In the genomic region with DNA sequence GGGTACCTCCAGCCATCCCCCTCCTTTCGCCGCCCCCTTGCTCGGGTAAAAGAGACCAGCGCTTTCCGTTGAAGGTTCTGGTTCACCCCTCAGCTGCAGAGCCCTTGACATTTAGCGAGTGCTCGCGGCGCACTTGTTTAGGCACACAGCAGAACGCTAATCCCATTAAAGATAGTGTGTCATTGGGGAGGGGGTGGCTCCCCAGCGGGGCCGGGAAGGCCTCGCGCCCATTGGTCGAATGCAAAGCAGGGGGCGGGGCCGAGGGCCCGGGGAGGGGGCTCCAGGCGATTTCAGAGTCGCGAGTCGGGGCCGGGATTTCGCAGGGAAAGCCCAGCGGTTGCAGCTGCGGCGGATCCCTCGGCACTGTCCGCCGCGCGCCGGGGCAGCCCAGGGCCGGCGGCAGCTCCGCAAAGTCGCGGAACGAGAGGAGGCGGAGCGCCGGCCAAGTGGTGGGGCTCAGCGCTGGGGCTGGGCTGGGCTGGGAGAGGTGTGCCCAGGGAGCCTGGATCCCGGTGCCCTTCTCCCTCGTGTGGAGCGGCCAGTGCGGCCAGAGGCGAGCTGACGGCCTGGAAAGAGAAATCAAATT, we compare ENCODE assay signal across 8 cellular contexts.
DNase-seq lines count a peak whose midpoint lies in the region; ATAC-seq and TF ChIP-seq lines count a peak whose summit lies in the region.

No MANE protein-coding gene starts in this region.

- TF ChIP-seq CTCF in lower lobe of right lung (IDR thresholded peaks at IDR 0.05) (no peak), tibial artery (IDR thresholded peaks at IDR 0.05) (no peak)

- DNase-seq in DMS79 treated with DMSO at 0.1 percent for 48 hours (lab: John Stamatoyannopoulos, UW) (peak; percentile 90), NCI-H526 (lab: John Stamatoyannopoulos, UW) (peak; percentile 44 to 89), dermis blood vessel endothelial cell (peak; percentile 59), lower lobe of right lung (no peak), tibial artery (no peak)

- ATAC-seq in lower lobe of right lung (peak; percentile 79 to 84), GM21528 (IDR thresholded peaks at IDR 0.05; ENCODE audit: low FRiP score, unreplicated experiment) (no peak), HG02870 (IDR thresholded peaks at IDR 0.05; ENCODE audit: unreplicated experiment) (no peak), GM19328 (IDR thresholded peaks at IDR 0.05; ENCODE audit: unreplicated experiment) (no peak)

- intact Hi-C loops in lower lobe of right lung (cut with DNase I) = no loop called here
- intact Hi-C loops in tibial artery (cut with DNase I; ENCODE audit: low total_unique reads) = loop anchor here (2.0 to 5.0 kb wide), 3 partner anchors 62 to 128 kb away; no protein-coding TSS in a partner anchor

- H3K9me3 ChIP-seq in lower lobe of right lung (no peaks in the 10 kb centered on the region), tibial artery (no peaks in the 10 kb centered on the region)

- H3K4me1 ChIP-seq in lower lobe of right lung (peaks cover 32% of the 10 kb centered on the region), tibial artery (peaks cover 0 to 56% (median 47%) of the 10 kb centered on the region in 4 donors)

- H3K36me3 ChIP-seq in lower lobe of right lung = no peaks in the 10 kb centered on the region
- no peaks in the 10 kb centered on the region for H3K36me3 ChIP-seq in tibial artery

- H3K27me3 ChIP-seq in lower lobe of right lung (ENCODE audit: low read depth) = peaks cover 20% of the 10 kb centered on the region
- no peaks in the 10 kb centered on the region for H3K27me3 ChIP-seq in tibial artery

- peak overlapping the region; percentile 48 for H3K4me3 ChIP-seq in lower lobe of right lung
- H3K4me3 ChIP-seq in tibial artery = peak overlapping the region; percentile 50 to 71

- H3K27ac ChIP-seq in lower lobe of right lung (no peak overlapping the region), tibial artery (peak overlapping the region; percentile 31 to 44)

Comparison
In these comparisons a context has a peak if more than half of its experiments do, and no peak if none do; other contexts are left out.
1. DNase-seq: peak in DMS79 treated with DMSO at 0.1 percent for 48 hours (single experiment), NCI-H526 (2 of 2) and dermis blood vessel endothelial cell (single experiment); none in lower lobe of right lung (single experiment) and tibial artery (0 of 2).
2. ATAC-seq: peak in lower lobe of right lung (2 of 2); none in GM21528 (single experiment), HG02870 (single experiment) and GM19328 (single experiment).